In the genomic region with DNA sequence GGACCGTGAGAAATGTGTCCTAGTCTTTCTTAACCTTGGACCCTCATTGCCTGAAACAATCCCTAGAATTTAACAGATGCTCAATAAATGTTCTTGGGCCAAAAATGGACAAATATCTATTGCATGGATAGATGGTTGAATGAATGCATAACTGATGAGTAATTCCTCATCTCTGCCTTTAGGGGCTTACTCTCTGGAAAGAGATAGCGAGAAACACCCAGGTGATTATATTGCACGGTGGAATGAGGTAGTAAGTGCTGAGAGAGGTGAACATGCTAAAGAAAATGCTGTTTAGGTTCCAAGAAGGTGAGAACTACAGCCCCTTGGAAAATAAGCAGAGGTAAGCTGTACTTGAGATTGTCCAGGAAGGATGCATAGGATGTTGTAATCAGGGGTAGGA, we compare ENCODE assay signal across 18 cellular contexts.
DNase-seq lines count a peak whose midpoint lies in the region; ATAC-seq, FAIRE-seq and TF ChIP-seq lines count a peak whose summit lies in the region.
"Had no signal": no experiment of that assay in that cellular context is flagged by ENCODE, and none has a peak within 500 bp of the region (broad histone marks: within the 10 kb centered on the region; RNA-seq: fewer than 3 reads in every experiment).

No MANE protein-coding gene starts in this region.

- H3K4me3 ChIP-seq in mammary epithelial cell (replicated peaks in 1 of 3; ENCODE audit: insufficient read depth in 1 of 3, low read depth in 2 of 3, low read length in 3 of 3), result no peak overlapping the region
- H3K4me3 ChIP-seq in keratinocyte (ENCODE audit: control insufficient read depth in 2 of 3, extremely low read depth in 1 of 3, insufficient read depth in 2 of 3, low read depth in 1 of 3, low read length in 3 of 3), result no peak overlapping the region
- H3K4me3 ChIP-seq: SK-N-MC had no signal

- peak; percentile 84 for FAIRE-seq in keratinocyte (lab: Jason Lieb, UNC)

- in situ Hi-C loops in mammary epithelial cell (cut with MboI; ENCODE audit: low sequenced_read_pairs in 2 of 2), result no loop called here

- no peak overlapping the region for H3K27ac ChIP-seq in mammary epithelial cell (ENCODE audit: insufficient read depth, low read depth, low read length)
- no peak overlapping the region for H3K27ac ChIP-seq in keratinocyte (ENCODE audit: control insufficient read depth, insufficient read depth, low read length)
- H3K27ac ChIP-seq: KMS-11, SK-N-MC had no signal

- H3K4me2 ChIP-seq in mammary epithelial cell (ENCODE audit: insufficient read depth, low read depth, low read length) (no peak overlapping the region), keratinocyte (ENCODE audit: control insufficient read depth, extremely low read depth, insufficient read depth, low read depth, low read length) (peak overlapping the region; percentile 25)
- H3K4me2 ChIP-seq: KMS-11 had no signal

- H3K4me3 Mint-ChIP-seq in MCF 10A (ENCODE audit: unreplicated experiment) (no peak overlapping the region), brain (no peak overlapping the region)

- BruUV-seq in mammary epithelial cell (replicated peaks; lab: Mats Ljungman, UMichigan) (no TSS peak), MCF 10A (replicated peaks; lab: Mats Ljungman, UMichigan) (no TSS peak)

- TF ChIP-seq CTCF in mammary epithelial cell (conservative IDR thresholded peaks at IDR 0.05 in 1 of 2, IDR thresholded peaks at IDR 0.05 in 1 of 2; ENCODE audit: extremely low read depth in 1 of 2, insufficient read depth in 1 of 2, low read depth in 1 of 2, low read length in 2 of 2) (peak; percentile 1 to 15), MCF 10A (IDR thresholded peaks at IDR 0.05; ENCODE audit: unreplicated experiment) (no peak), brain (conservative IDR thresholded peaks at IDR 0.05) (no peak), keratinocyte (optimal IDR thresholded peaks at IDR 0.05 in 1 of 3, IDR thresholded peaks at IDR 0.05 in 1 of 3, conservative IDR thresholded peaks at IDR 0.05 in 1 of 3; ENCODE audit: extremely low read depth in 1 of 3, insufficient read depth in 2 of 3, low read length in 3 of 3) (peak in 1 of 3 experiments; percentile 19)

- H3K27me3 ChIP-seq in mammary epithelial cell (ENCODE audit: insufficient read depth, low read length) (no peaks in the 10 kb centered on the region), keratinocyte (ENCODE audit: control insufficient read depth, extremely low read depth, insufficient read depth, low read length) (no peaks in the 10 kb centered on the region)

- WGBS in mammary epithelial cell (ENCODE audit: low coverage, missing lambda C conversion rate), result 37% methylated on average over 3 of the region's 3 CpGs

- POLR2A ChIA-PET in MCF 10A (lab: Yijun Ruan, JAX), result no interaction called here

- no peaks in the 10 kb centered on the region for H4K20me1 ChIP-seq in mammary epithelial cell (ENCODE audit: insufficient read depth, low read length)
- H4K20me1 ChIP-seq in keratinocyte (ENCODE audit: control insufficient read depth, extremely low read depth, insufficient read depth, low read length), result no peaks in the 10 kb centered on the region

- H2AFZ ChIP-seq in mammary epithelial cell (ENCODE audit: low read depth, low read length) (no peak overlapping the region), keratinocyte (ENCODE audit: control insufficient read depth, low read length) (no peak overlapping the region)

- no peak overlapping the region for H3K9ac ChIP-seq in mammary epithelial cell (ENCODE audit: insufficient read depth, low read length)
- no peak overlapping the region for H3K9ac ChIP-seq in keratinocyte (ENCODE audit: control insufficient read depth, extremely low read depth, insufficient read depth, low read length)
- H3K9ac ChIP-seq: KMS-11 had no signal

- dilution Hi-C loops in mammary epithelial cell (cut with HindIII; ENCODE audit: low sequenced_read_pairs), result no loop called here
- dilution Hi-C loops in keratinocyte (cut with MboI; ENCODE audit: extremely low pct_ligation_motif_present, low sequenced_read_pairs), result no loop called here

- H3K36me3 ChIP-seq in mammary epithelial cell (ENCODE audit: insufficient read depth, low read length) (no peaks in the 10 kb centered on the region), keratinocyte (ENCODE audit: control insufficient read depth in 2 of 2, extremely low read depth in 1 of 2, insufficient read depth in 2 of 2, low read length in 2 of 2) (no peaks in the 10 kb centered on the region)

- no peak overlapping the region for H3K27ac Mint-ChIP-seq in MCF 10A (ENCODE audit: low read depth, unreplicated experiment)
- H3K27ac Mint-ChIP-seq in brain, result peak overlapping the region in 4 of 5 experiments; percentile 16 to 50 (median 40)

- no peaks in the 10 kb centered on the region for H3K9me3 Mint-ChIP-seq in MCF 10A (ENCODE audit: unreplicated experiment)
- H3K9me3 Mint-ChIP-seq in brain, result peaks cover 0 to 10% (median 7%) of the 10 kb centered on the region in 5 experiments

- CTCF ChIA-PET in mammary epithelial cell (lab: Charles Lee; ENCODE audit: low non-redundant PET), result no interaction called here
- CTCF ChIA-PET in MCF 10A (lab: Yijun Ruan, JAX), result interaction anchor here (0.7 to 3.7 kb wide), 3 partner anchors 22 to 589 kb away, joined by 3 to 16 read pairs (median 4); no protein-coding TSS in a partner anchor

- H3K79me2 ChIP-seq in mammary epithelial cell (ENCODE audit: insufficient read depth, low read length) (no peaks in the 10 kb centered on the region), keratinocyte (ENCODE audit: control insufficient read depth, insufficient read depth, low read length) (no peaks in the 10 kb centered on the region)

- H3K36me3 Mint-ChIP-seq in MCF 10A (ENCODE audit: insufficient read depth, unreplicated experiment), result peaks cover 5% of the 10 kb centered on the region
- H3K36me3 Mint-ChIP-seq in brain, result peaks cover 4% of the 10 kb centered on the region

- H3K4me1 Mint-ChIP-seq in MCF 10A (ENCODE audit: insufficient read depth, unreplicated experiment), result peaks cover 6% of the 10 kb centered on the region
- peaks cover 49% of the 10 kb centered on the region for H3K4me1 Mint-ChIP-seq in brain

- H3K27me3 Mint-ChIP-seq in MCF 10A (ENCODE audit: insufficient read depth, unreplicated experiment), result no peaks in the 10 kb centered on the region
- peaks cover 4% of the 10 kb centered on the region for H3K27me3 Mint-ChIP-seq in brain

- H3K9me3 ChIP-seq in mammary epithelial cell (replicated peaks; ENCODE audit: insufficient read depth, low read length), result no peaks in the 10 kb centered on the region
- H3K9me3 ChIP-seq in keratinocyte (ENCODE audit: control insufficient read depth, low read depth, low read length), result no peaks in the 10 kb centered on the region

- DNase-seq in mammary epithelial cell, result no peak
- no peak for DNase-seq in MCF 10A (ENCODE audit: unreplicated experiment)
- no peak for DNase-seq in keratinocyte (ENCODE audit: low read depth, low spot score)
- DNase-seq in NCI-H187 treated with DMSO at 0.1 percent for 48 hours (lab: John Stamatoyannopoulos, UW), result no peak
- DNase-seq in NCI-H345 (lab: John Stamatoyannopoulos, UW), result no peak
- DNase-seq: DMS53, GF-D8, GOT3, HCEC 1CT, IMR-90, NCI-H1417, NCI-H1694 treated with DMSO at 0.1 percent for 48 hours, SHP77 treated with DMSO at 0.1 percent for 48 hours, SW 1271 had no signal

- ATAC-seq in GM19395 (IDR thresholded peaks at IDR 0.05; ENCODE audit: unreplicated experiment), result no peak

- intact Hi-C loops in mammary epithelial cell (cut with micrococcal nuclease), result no loop called here
- intact Hi-C loops in MCF 10A (cut with micrococcal nuclease), result loop anchor here (10.0 kb wide), 1 partner anchor 262 kb away; no protein-coding TSS in a partner anchor

- H3K9me1 ChIP-seq in keratinocyte (ENCODE audit: control insufficient read depth, extremely low read depth, insufficient read depth, low read length), result no peaks in the 10 kb centered on the region

- H3K4me1 ChIP-seq in mammary epithelial cell (ENCODE audit: insufficient read depth, low read length), result peaks cover 6% of the 10 kb centered on the region
- peaks cover 10% of the 10 kb centered on the region for H3K4me1 ChIP-seq in keratinocyte (ENCODE audit: control insufficient read depth, extremely low read depth, insufficient read depth, low read length)

Comparison
In these comparisons a context has a peak if more than half of its experiments do, and no peak if none do; other contexts are left out.
1. CTCF ChIP-seq: peak in mammary epithelial cell (2 of 2); none in MCF 10A (single experiment) and brain (0 of 2).